In genomic region chr20:53816872-53817398, GRCh38 we compare ENCODE assay signal across 27 cellular contexts.
"Had no signal": no experiment of that assay in that cellular context is flagged by ENCODE, and none has a peak within 500 bp of the region (broad histone marks: within the 10 kb centered on the region; RNA-seq: fewer than 3 reads in every experiment).

No MANE protein-coding gene starts in this region.

- H3K27ac Mint-ChIP-seq: mesothelial cell of epicardium, nephron progenitor cell, neural progenitor cell, progenitor cell of endocrine pancreas had no signal

- H3K9me3 ChIP-seq: neutrophil, right lobe of liver, testis, thyroid gland, upper lobe of left lung, vagina had no signal

- H3K4me2 ChIP-seq: neural progenitor cell, smooth muscle cell had no signal

- H3K4me3 Mint-ChIP-seq: mesothelial cell of epicardium; naive B cell; natural killer cell; nephron progenitor cell; neural progenitor cell; stimulated activated memory B cell treated with anti-CD40 and anti-IgM and Interleukin-4, amounts not matched to agents 10 μg/mL and 1 μg/mL and 100 μg/mL, for 72 hours; stimulated activated naive CD8-positive, alpha-beta T cell treated with anti-CD3 and anti-CD28 coated beads, Interleukin-15, amount 100 ng/mL, for 72 hours had no signal

- ATAC-seq: natural killer cell; right lobe of liver; stimulated activated memory B cell treated with anti-CD40 and anti-IgM and Interleukin-4, amounts not matched to agents 10 μg/mL and 1 μg/mL and 100 μg/mL, for 72 hours; stimulated activated naive CD8-positive, alpha-beta T cell treated with anti-CD3 and anti-CD28 coated beads, Interleukin-15, amount 100 ng/mL, for 72 hours had no signal

- H3K27me3 ChIP-seq: neural progenitor cell, neutrophil, right atrium auricular region, right lobe of liver, testis, thyroid gland, transverse colon, upper lobe of left lung, vagina had no signal

- H3K27me3 Mint-ChIP-seq: naive B cell; progenitor cell of endocrine pancreas; stimulated activated memory B cell treated with anti-CD40 and anti-IgM and Interleukin-4, amounts not matched to agents 10 μg/mL and 1 μg/mL and 100 μg/mL, for 72 hours; stimulated activated naive CD8-positive, alpha-beta T cell treated with anti-CD3 and anti-CD28 coated beads, Interleukin-15, amount 100 ng/mL, for 72 hours had no signal

- H3K9me3 Mint-ChIP-seq: stimulated activated memory B cell treated with anti-CD40 and anti-IgM and Interleukin-4, amounts not matched to agents 10 μg/mL and 1 μg/mL and 100 μg/mL, for 72 hours had no signal

- H2AFZ ChIP-seq: neural progenitor cell had no signal

- DNase-seq: islet precursor cell; left ventricle myocardium inferior; mesendoderm; naive B cell; natural killer cell; nephron progenitor cell; occipital lobe; stimulated activated CD4-positive, alpha-beta T cell treated with anti-CD3 and anti-CD28 coated beads, Interleukin-1b, Interleukin-23, amount 100 ng/mL, for 48 hours; stimulated activated CD4-positive, alpha-beta T cell treated with anti-CD3 and anti-CD28 coated beads, Interleukin-2, amount 100 ng/mL, for 48 hours; stimulated activated CD4-positive, alpha-beta T cell treated with anti-CD3 and anti-CD28 coated beads, Interleukin-4, amount 100 ng/mL, for 4 hours; stimulated activated CD8-positive, alpha-beta memory T cell treated with anti-CD3 and anti-CD28 coated beads, Interleukin-4, amount 100 ng/mL, for 48 hours; stimulated activated naive CD4-positive, alpha-beta T cell treated with Interleukin-2 at 50 U/mL for 16 hours; stimulated activated naive CD8-positive, alpha-beta T cell treated with anti-CD3 and anti-CD28 coated beads, Interleukin-15, amount 100 ng/mL, for 72 hours; testis; transverse colon; upper lobe of left lung had no signal

- H3K4me3 ChIP-seq: left ventricle myocardium inferior, lung, neural progenitor cell, right atrium auricular region, right lobe of liver, smooth muscle cell, testis, thyroid gland, transverse colon, upper lobe of left lung, vagina had no signal

- H3K36me3 ChIP-seq: left ventricle myocardium inferior, neural progenitor cell, neutrophil, right atrium auricular region, right lobe of liver, thyroid gland, transverse colon, upper lobe of left lung, vagina had no signal

- H3K9ac ChIP-seq: neural progenitor cell had no signal

- H3K4me1 ChIP-seq: left ventricle myocardium inferior, right atrium auricular region, testis, thyroid gland, transverse colon, upper lobe of left lung, vagina had no signal

- H3K36me3 Mint-ChIP-seq: neural progenitor cell; stimulated activated memory B cell treated with anti-CD40 and anti-IgM and Interleukin-4, amounts not matched to agents 10 μg/mL and 1 μg/mL and 100 μg/mL, for 72 hours had no signal

- H3K27ac ChIP-seq: left ventricle myocardium inferior, neural progenitor cell, neutrophil, right atrium auricular region, right lobe of liver, testis, thyroid gland, transverse colon, upper lobe of left lung, vagina had no signal
